1 cellular context compared by ENCODE assay signal in genomic region chr1:172278478-172278877, GRCh38.
TF ChIP-seq lines count a peak whose summit lies in the region.

No MANE protein-coding gene starts in this region.

TF ChIP-seq in WTC11, 78 proteins besides CTCF, POLR2A, EP300 and RAD21 (continued from another document):
- TF ChIP-seq ZNF532 (CRISPR knock-in tag; IDR thresholded peaks at IDR 0.05; ENCODE audit: borderline replicate concordance) (no peak), TCF7 (CRISPR knock-in tag; IDR thresholded peaks at IDR 0.05; ENCODE audit: low read depth) (no peak), ZNF219 (CRISPR knock-in tag; IDR thresholded peaks at IDR 0.05; ENCODE audit: borderline replicate concordance) (no peak), FOXK1 (CRISPR knock-in tag; IDR thresholded peaks at IDR 0.05) (no peak; the same call in 1 of the 2 replicates), FOXJ3 (CRISPR knock-in tag; IDR thresholded peaks at IDR 0.05; ENCODE audit: borderline replicate concordance) (no peak), GTF2I (CRISPR knock-in tag; conservative IDR thresholded peaks at IDR 0.05) (no peak), CREM (CRISPR knock-in tag; IDR thresholded peaks at IDR 0.05) (0 out of 2 replicates have a peak, but pooled peaks have one; percentile 36)
- TF ChIP-seq, protein P1, sequence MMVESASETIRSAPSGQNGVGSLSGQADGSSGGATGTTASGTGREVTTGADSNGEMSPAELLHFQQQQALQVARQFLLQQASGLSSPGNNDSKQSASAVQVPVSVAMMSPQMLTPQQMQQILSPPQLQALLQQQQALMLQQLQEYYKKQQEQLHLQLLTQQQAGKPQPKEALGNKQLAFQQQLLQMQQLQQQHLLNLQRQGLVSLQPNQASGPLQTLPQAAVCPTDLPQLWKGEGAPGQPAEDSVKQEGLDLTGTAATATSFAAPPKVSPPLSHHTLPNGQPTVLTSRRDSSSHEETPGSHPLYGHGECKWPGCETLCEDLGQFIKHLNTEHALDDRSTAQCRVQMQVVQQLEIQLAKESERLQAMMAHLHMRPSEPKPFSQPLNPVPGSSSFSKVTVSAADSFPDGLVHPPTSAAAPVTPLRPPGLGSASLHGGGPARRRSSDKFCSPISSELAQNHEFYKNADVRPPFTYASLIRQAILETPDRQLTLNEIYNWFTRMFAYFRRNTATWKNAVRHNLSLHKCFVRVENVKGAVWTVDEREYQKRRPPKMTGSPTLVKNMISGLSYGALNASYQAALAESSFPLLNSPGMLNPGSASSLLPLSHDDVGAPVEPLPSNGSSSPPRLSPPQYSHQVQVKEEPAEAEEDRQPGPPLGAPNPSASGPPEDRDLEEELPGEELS (CRISPR knock-in tag; IDR thresholded peaks at IDR 0.05), result peak; percentile 66; the same call in 1 of the 2 replicates
TF ChIP-seq in WTC11: peak in this region for 8.
